3 cellular contexts compared by ENCODE assay signal in the genomic region with DNA sequence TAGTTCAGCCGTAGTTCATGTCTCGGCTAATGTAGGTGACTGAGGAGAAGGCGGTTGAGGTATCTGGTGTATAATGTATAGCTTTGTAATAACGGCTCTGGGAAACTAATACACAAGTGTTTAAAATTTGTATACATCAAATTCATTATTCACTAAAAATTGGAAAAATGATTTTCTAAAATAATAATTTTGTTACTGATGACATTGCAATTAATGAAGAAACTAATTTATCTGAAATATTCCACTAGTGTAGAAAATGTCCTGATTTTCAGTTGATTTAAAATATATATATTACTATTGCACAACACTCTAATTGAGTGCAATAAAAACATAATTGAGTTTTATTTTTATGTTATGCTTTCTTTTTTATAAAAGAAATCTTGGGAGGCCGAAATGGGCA.
TF ChIP-seq lines count a peak whose summit lies in the region.

No MANE protein-coding gene starts in this region.

TF ChIP-seq in A549, 52 proteins besides CTCF, POLR2A, EP300 and RAD21:
- TF ChIP-seq POLR2AphosphoS2 (conservative IDR thresholded peaks at IDR 0.05; ENCODE audit: low read length) (no peak), MAFK (IDR thresholded peaks at IDR 0.05; ENCODE audit: partially characterized antibody) (peak; percentile 25)

TF ChIP-seq in IMR-90, 13 proteins besides CTCF, POLR2A, EP300 and RAD21:
- no peak for TF ChIP-seq CHD1 (IDR thresholded peaks at IDR 0.05; ENCODE audit: low read depth, low read length)
- 0 out of 2 replicates have a peak, but pooled peaks have one; percentile 6 for TF ChIP-seq MAFK (IDR thresholded peaks at IDR 0.05; ENCODE audit: low read depth, low read length)

TF ChIP-seq in K562, 482 proteins besides CTCF, POLR2A, EP300 and RAD21:
- TF ChIP-seq CEBPG (CRISPR knock-in tag; IDR thresholded peaks at IDR 0.05) (no peak), CEBPG (tag; conservative IDR thresholded peaks at IDR 0.05 in 1 of 2, IDR thresholded peaks at IDR 0.05 in 1 of 2) (peak in 1 of 2 experiments; percentile 73; a peak in 2 of 4 replicates), CEBPB (tag; IDR thresholded peaks at IDR 0.05) (peak; percentile 25; the same call in 1 of the 2 replicates), ZNF316 (IDR thresholded peaks at IDR 0.05) (peak; percentile 51; the same call in 1 of the 2 replicates), NEUROD1 (IDR thresholded peaks at IDR 0.05; ENCODE audit: borderline replicate concordance, low read depth, low read length, partially characterized antibody) (no peak)
- TF ChIP-seq, protein P1, sequence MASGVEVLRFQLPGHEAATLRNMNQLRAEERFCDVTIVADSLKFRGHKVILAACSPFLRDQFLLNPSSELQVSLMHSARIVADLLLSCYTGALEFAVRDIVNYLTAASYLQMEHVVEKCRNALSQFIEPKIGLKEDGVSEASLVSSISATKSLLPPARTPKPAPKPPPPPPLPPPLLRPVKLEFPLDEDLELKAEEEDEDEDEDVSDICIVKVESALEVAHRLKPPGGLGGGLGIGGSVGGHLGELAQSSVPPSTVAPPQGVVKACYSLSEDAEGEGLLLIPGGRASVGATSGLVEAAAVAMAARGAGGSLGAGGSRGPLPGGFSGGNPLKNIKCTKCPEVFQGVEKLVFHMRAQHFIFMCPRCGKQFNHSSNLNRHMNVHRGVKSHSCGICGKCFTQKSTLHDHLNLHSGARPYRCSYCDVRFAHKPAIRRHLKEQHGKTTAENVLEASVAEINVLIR (CRISPR knock-in tag; IDR thresholded peaks at IDR 0.05) = no peak
